In the genomic region with DNA sequence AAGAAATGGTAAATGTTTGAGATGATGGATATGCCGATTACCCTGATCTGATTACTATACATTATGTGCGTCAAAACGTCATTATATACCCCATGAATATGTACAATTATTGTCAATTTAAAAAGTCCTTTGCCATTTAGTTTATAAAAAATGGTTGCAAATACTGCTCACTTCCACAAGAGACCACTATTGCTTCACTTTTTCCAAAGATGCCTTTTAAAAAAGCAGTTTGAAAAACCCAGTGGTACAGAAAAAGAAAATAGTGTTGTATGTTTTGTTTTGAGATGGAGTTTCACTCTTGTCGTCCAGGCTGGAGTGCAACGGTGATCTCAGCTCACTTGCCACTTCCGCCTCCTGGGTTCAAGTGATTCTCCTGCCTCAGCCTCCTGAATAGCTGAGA, we compare ENCODE assay signal across 8 cellular contexts. TPM values are rescaled to one million over a fixed set of nuclear protein-coding genes. Genes with fewer than 3 reads are reported as not detected.
DNase-seq lines count a peak whose midpoint lies in the region; ATAC-seq and TF ChIP-seq lines count a peak whose summit lies in the region.

No MANE protein-coding gene starts in this region.

- H3K27me3 ChIP-seq in upper lobe of left lung: no peaks in the 10 kb centered on the region
- peaks cover 10% of the 10 kb centered on the region for H3K27me3 ChIP-seq in suprapubic skin

- H3K36me3 Mint-ChIP-seq in progenitor cell of endocrine pancreas (ENCODE audit: insufficient read depth): no peaks in the 10 kb centered on the region

- H3K4me1 ChIP-seq in upper lobe of left lung (no peaks in the 10 kb centered on the region), suprapubic skin (peaks cover 6% of the 10 kb centered on the region)

- no peak overlapping the region for H3K4me3 Mint-ChIP-seq in progenitor cell of endocrine pancreas (ENCODE audit: low read depth)

- H3K27ac Mint-ChIP-seq in progenitor cell of endocrine pancreas: no peak overlapping the region

- peak; percentile 60 for TF ChIP-seq CTCF in progenitor cell of endocrine pancreas (IDR thresholded peaks at IDR 0.05; ENCODE audit: unreplicated experiment)
- TF ChIP-seq CTCF in upper lobe of left lung (IDR thresholded peaks at IDR 0.05): peak in 3 of 6 experiments; percentile 16 to 25 (median 22)
- TF ChIP-seq CTCF in suprapubic skin (IDR thresholded peaks at IDR 0.05): peak in 1 of 2 donors; percentile 14

- H3K27ac ChIP-seq in upper lobe of left lung (no peak overlapping the region), suprapubic skin (no peak overlapping the region)

- H3K4me1 Mint-ChIP-seq in progenitor cell of endocrine pancreas (ENCODE audit: low read depth): peaks cover 2% of the 10 kb centered on the region

- TF ChIP-seq POLR2A in upper lobe of left lung (IDR thresholded peaks at IDR 0.05) (no peak), suprapubic skin (IDR thresholded peaks at IDR 0.05) (no peak)

- peak; percentile 7 for DNase-seq in NCI-H2107 treated with DMSO at 0.1 percent for 48 hours (lab: John Stamatoyannopoulos, UW; ENCODE audit: unreplicated experiment)
- no peak for DNase-seq in NCI-H2107 (lab: John Stamatoyannopoulos, UW)
- DNase-seq in M059J (ENCODE audit: low read depth): peak; percentile 24
- peak; percentile 17 for DNase-seq in cerebellar cortex (ENCODE audit: low spot score)
- no peak for DNase-seq in progenitor cell of endocrine pancreas (ENCODE audit: low spot score, unreplicated experiment)
- DNase-seq in upper lobe of left lung: no peak
- no peak for DNase-seq in suprapubic skin (ENCODE audit: low spot score in 2 of 2)
- no peak for DNase-seq in KG1 (lab: John Stamatoyannopoulos, UW)

- H3K9me3 ChIP-seq in upper lobe of left lung (no peaks in the 10 kb centered on the region), suprapubic skin (no peaks in the 10 kb centered on the region)

- TF ChIP-seq EP300 in upper lobe of left lung (IDR thresholded peaks at IDR 0.05): no peak
- TF ChIP-seq EP300 in suprapubic skin (IDR thresholded peaks at IDR 0.05): no peak

- no peaks in the 10 kb centered on the region for H3K27me3 Mint-ChIP-seq in progenitor cell of endocrine pancreas

- no peaks in the 10 kb centered on the region for H3K9me3 Mint-ChIP-seq in progenitor cell of endocrine pancreas (ENCODE audit: low read depth)

- H3K4me3 ChIP-seq in upper lobe of left lung (no peak overlapping the region), suprapubic skin (no peak overlapping the region)

- H3K36me3 ChIP-seq in upper lobe of left lung: no peaks in the 10 kb centered on the region
- no peaks in the 10 kb centered on the region for H3K36me3 ChIP-seq in suprapubic skin

- WGBS in upper lobe of left lung, 2 donors: 40 to 48% methylated on average over 6 of the region's 6 CpGs
- 55% methylated on average over 6 of the region's 6 CpGs for WGBS in suprapubic skin

- ATAC-seq in upper lobe of left lung (ENCODE audit: low FRiP score in 2 of 2): no peak

RNA-seq across cellular contexts. Expression of a gene that starts 39.3 kb away (rescaled TPM):
- total RNA-seq in M059J (2014; rRNA removed; shearing (Covaris generic)): 8.9 and 17.7 TPM in 2 replicates
- total RNA-seq in progenitor cell of endocrine pancreas (24.1 and 25.4 TPM in 2 replicates), upper lobe of left lung (100 to 1,000 TPM in 4 of 6 donors, 10 to 100 TPM in 2; 84.5 to 307 (median 146) TPM), suprapubic skin (100 to 1,000 TPM in 1 of 4 donors, 10 to 100 TPM in 3; 48.1 to 127 (median 56.3) TPM)

Comparison
In these comparisons a context has a peak if more than half of its experiments do, and no peak if none do; other contexts are left out.
1. DNase-seq: peak in NCI-H2107 treated with DMSO at 0.1 percent for 48 hours (single experiment), M059J (single experiment) and cerebellar cortex (single experiment); none in NCI-H2107 (single experiment), progenitor cell of endocrine pancreas (single experiment), upper lobe of left lung (0 of 2), suprapubic skin (0 of 2) and KG1 (single experiment).